ENCODE assay signal across 11 cellular contexts in genomic region chr1:220013497-220013896, GRCh38.
DNase-seq lines count a peak whose midpoint lies in the region; ATAC-seq and TF ChIP-seq lines count a peak whose summit lies in the region.
"Had no signal": no experiment of that assay in that cellular context is flagged by ENCODE, and none has a peak within 500 bp of the region (broad histone marks: within the 10 kb centered on the region; RNA-seq: fewer than 3 reads in every experiment).

No MANE protein-coding gene starts in this region.

- DNase-seq in GM04504 (ENCODE audit: low read depth) (peak; percentile 11), fibroblast of mammary gland (ENCODE audit: low read depth) (peak; percentile 64), activated gamma-delta T cell (lab: John Stamatoyannopoulos, UW) (no peak), NCI-H146 treated with DMSO at 0.1 percent for 48 hours (lab: John Stamatoyannopoulos, UW; ENCODE audit: unreplicated experiment) (no peak), KG1 (lab: John Stamatoyannopoulos, UW) (no peak)
- DNase-seq in activated CD8-positive, alpha-beta memory T cell treated with anti-CD3 and anti-CD28 coated beads, Interleukin-2, amount 50 U/mL, for 48 hours, result no peak
- DNase-seq: heart left ventricle, Peyer's patch, posterior cingulate gyrus had no signal

- TF ChIP-seq CTCF in fibroblast of mammary gland (conservative IDR thresholded peaks at IDR 0.05; ENCODE audit: control insufficient read depth, insufficient read depth, low read depth, low read length), result no peak

- H3K4me3 ChIP-seq in fibroblast of mammary gland (ENCODE audit: control insufficient read depth, low read depth, low read length), result no peak overlapping the region
- H3K4me3 ChIP-seq: heart left ventricle, Peyer's patch had no signal

- peak; percentile 54 for ATAC-seq in GM21367 (IDR thresholded peaks at IDR 0.05; ENCODE audit: unreplicated experiment)
- peak; percentile 86 for ATAC-seq in HG03432 (IDR thresholded peaks at IDR 0.05; ENCODE audit: unreplicated experiment)

Comparison
In these comparisons a context has a peak if more than half of its experiments do, and no peak if none do; other contexts are left out.
1. DNase-seq: peak in GM04504 (single experiment) and fibroblast of mammary gland (single experiment); none in activated gamma-delta T cell (single experiment), NCI-H146 treated with DMSO at 0.1 percent for 48 hours (single experiment), KG1 (single experiment) and activated CD8-positive, alpha-beta memory T cell treated with anti-CD3 and anti-CD28 coated beads, Interleukin-2, amount 50 U/mL, for 48 hours (single experiment).